ENCODE assay signal across 1 cellular context in genomic region chr12:57119694-57120093, GRCh38.
TF ChIP-seq lines count a peak whose summit lies in the region.

No MANE protein-coding gene starts in this region.

TF ChIP-seq in HepG2, 621 proteins besides CTCF, POLR2A, EP300 and RAD21:
- TF ChIP-seq MAFK (conservative IDR thresholded peaks at IDR 0.05 in 1 of 2, IDR thresholded peaks at IDR 0.05 in 1 of 2; ENCODE audit: low read length in 2 of 2), result 0 out of 4 replicates have a peak, but pooled peaks of 1 of the 2 experiments have one; percentile 2
- TF ChIP-seq ZSCAN12 (CRISPR knock-in tag; IDR thresholded peaks at IDR 0.05), result no peak
- TF ChIP-seq NFE2L2 (IDR thresholded peaks at IDR 0.05; ENCODE audit: low read length), result peak; percentile 60; the same call in 1 of the 2 replicates
